8 cellular contexts compared by ENCODE assay signal in the genomic region with DNA sequence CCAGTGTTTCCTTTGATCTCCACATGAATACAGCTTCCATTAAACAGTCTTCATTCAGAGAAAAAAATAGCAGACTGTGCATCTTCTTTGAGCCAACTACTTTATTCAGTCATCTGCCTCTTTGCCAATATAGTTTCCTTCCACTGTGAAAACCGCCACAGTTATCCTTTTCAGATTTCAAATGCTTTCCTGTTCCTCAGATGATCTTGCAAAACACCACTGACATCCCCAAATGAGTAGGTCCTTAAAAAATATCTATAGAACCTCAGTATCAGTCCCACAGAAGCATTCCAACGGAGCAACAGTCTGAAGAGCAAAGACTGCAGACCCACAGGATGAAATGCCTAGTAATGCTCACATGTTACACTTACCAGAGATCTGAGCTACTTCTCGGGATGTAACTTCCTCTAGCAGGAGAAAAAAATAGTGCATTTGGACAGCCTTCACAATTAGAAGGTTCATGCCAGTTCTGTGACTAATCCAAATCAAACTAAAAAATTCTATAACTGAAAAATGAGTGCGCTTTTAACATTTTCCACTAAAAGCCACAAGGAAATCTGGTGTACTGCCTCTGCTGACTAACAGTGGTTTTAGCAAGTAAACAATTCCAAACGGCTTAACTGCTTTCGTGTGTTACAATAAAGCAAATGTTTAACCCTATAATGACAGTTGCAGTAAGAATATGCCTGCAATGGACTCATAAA. TPM values are rescaled to one million over a fixed set of nuclear protein-coding genes. Genes with fewer than 3 reads are reported as not detected.
DNase-seq lines count a peak whose midpoint lies in the region; ATAC-seq and TF ChIP-seq lines count a peak whose summit lies in the region.

A gene (minus strand): TSS at position 380 of the 704 bp plus-strand sequence. CDS start 1,458 bp downstream, outside the sequence.

- H3K27ac Mint-ChIP-seq in CD4-positive, CD25-positive, alpha-beta regulatory T cell, result peak within 1 kb of the TSS; percentile 55 to 82 (median 67)
- peak within 1 kb of the TSS; percentile 97 for H3K27ac Mint-ChIP-seq in activated naive CD8-positive, alpha-beta T cell treated with anti-CD3 and anti-CD28 coated beads, Interleukin-2, amount 50 U/mL, for 24 hours

- ATAC-seq in CD4-positive, CD25-positive, alpha-beta regulatory T cell (ENCODE audit: low read depth in 2 of 2), result peak; percentile 18 to 29
- ATAC-seq in GM19452 (IDR thresholded peaks at IDR 0.05; ENCODE audit: unreplicated experiment) (peak; percentile 33), Right ventricle myocardium inferior (peak; percentile 75), omental fat pad (ENCODE audit: low FRiP score) (peak; percentile 72)
- ATAC-seq in activated naive CD8-positive, alpha-beta T cell treated with anti-CD3 and anti-CD28 coated beads, Interleukin-2, amount 50 U/mL, for 24 hours, result peak; percentile 78

- H3K36me3 ChIP-seq in CD4-positive, CD25-positive, alpha-beta regulatory T cell (ENCODE audit: control insufficient read depth, insufficient read depth, low read length), result no peaks in the 10 kb centered on the region

- H3K27ac ChIP-seq in CD4-positive, CD25-positive, alpha-beta regulatory T cell (ENCODE audit: insufficient read depth, low read length, poor library complexity, severe bottlenecking), result peak within 1 kb of the TSS; percentile 76

- H3K27me3 Mint-ChIP-seq in CD4-positive, CD25-positive, alpha-beta regulatory T cell, result no peaks in the 10 kb centered on the region
- H3K27me3 Mint-ChIP-seq in activated naive CD8-positive, alpha-beta T cell treated with anti-CD3 and anti-CD28 coated beads, Interleukin-2, amount 50 U/mL, for 24 hours, result no peaks in the 10 kb centered on the region

- H3K4me3 ChIP-seq in CD4-positive, CD25-positive, alpha-beta regulatory T cell (ENCODE audit: low read depth, low read length), result peak within 1 kb of the TSS; percentile 75

- peak within 1 kb of the TSS; percentile 48 to 83 (median 68) for H3K4me3 Mint-ChIP-seq in CD4-positive, CD25-positive, alpha-beta regulatory T cell
- H3K4me3 Mint-ChIP-seq in activated naive CD8-positive, alpha-beta T cell treated with anti-CD3 and anti-CD28 coated beads, Interleukin-2, amount 50 U/mL, for 24 hours, result peak within 1 kb of the TSS; percentile 80

- no peak for TF ChIP-seq CTCF in omental fat pad (IDR thresholded peaks at IDR 0.05)

- H3K9me3 ChIP-seq in CD4-positive, CD25-positive, alpha-beta regulatory T cell (ENCODE audit: control insufficient read depth in 2 of 2, low read length in 2 of 2), result no peaks in the 10 kb centered on the region

- H3K4me1 ChIP-seq in CD4-positive, CD25-positive, alpha-beta regulatory T cell (ENCODE audit: control insufficient read depth, insufficient read depth, low read length, poor library complexity, severe bottlenecking), result peaks cover 68% of the 10 kb centered on the region

- no peaks in the 10 kb centered on the region for H3K9me3 Mint-ChIP-seq in CD4-positive, CD25-positive, alpha-beta regulatory T cell
- H3K9me3 Mint-ChIP-seq in activated naive CD8-positive, alpha-beta T cell treated with anti-CD3 and anti-CD28 coated beads, Interleukin-2, amount 50 U/mL, for 24 hours, result peaks cover 5% of the 10 kb centered on the region

- H3K4me1 Mint-ChIP-seq in CD4-positive, CD25-positive, alpha-beta regulatory T cell, result peaks cover 58 to 85% (median 77%) of the 10 kb centered on the region in 4 donors
- H3K4me1 Mint-ChIP-seq in activated naive CD8-positive, alpha-beta T cell treated with anti-CD3 and anti-CD28 coated beads, Interleukin-2, amount 50 U/mL, for 24 hours, result peaks cover 92% of the 10 kb centered on the region

- H3K36me3 Mint-ChIP-seq in CD4-positive, CD25-positive, alpha-beta regulatory T cell, result peaks cover 6% of the 10 kb centered on the region
- H3K36me3 Mint-ChIP-seq in activated naive CD8-positive, alpha-beta T cell treated with anti-CD3 and anti-CD28 coated beads, Interleukin-2, amount 50 U/mL, for 24 hours (ENCODE audit: low read depth), result peaks cover 18% of the 10 kb centered on the region

- intact Hi-C loops in Right ventricle myocardium inferior (cut with DNase I), result no loop called here

- peak in 1 of 3 donors; percentile 46 for DNase-seq in CD4-positive, CD25-positive, alpha-beta regulatory T cell
- DNase-seq in NCI-H226 (peak; percentile 89), Right ventricle myocardium inferior (ENCODE audit: missing footprints) (no peak), omental fat pad (ENCODE audit: low spot score) (no peak), NCI-H2171 treated with DMSO at 0.1 percent for 48 hours (lab: John Stamatoyannopoulos, UW) (no peak), NCI-H146 (lab: John Stamatoyannopoulos, UW) (no peak)
- no peak for DNase-seq in activated naive CD8-positive, alpha-beta T cell treated with anti-CD3 and anti-CD28 coated beads, Interleukin-2, amount 50 U/mL, for 24 hours

- no peaks in the 10 kb centered on the region for H3K27me3 ChIP-seq in CD4-positive, CD25-positive, alpha-beta regulatory T cell (ENCODE audit: control insufficient read depth, insufficient read depth, low read length)

RNA-seq across cellular contexts. Expression of the gene that starts here (rescaled TPM):
- 77.1 TPM for total RNA-seq in CD4-positive, CD25-positive, alpha-beta regulatory T cell
- polyA plus RNA-seq in CD4-positive, CD25-positive, alpha-beta regulatory T cell, result 10 to 100 TPM in 1 of 4 donors, 1 to 10 TPM in 3; 6.9 to 10.7 (median 8.5) TPM
- 23.6 TPM for total RNA-seq in Right ventricle myocardium inferior
- total RNA-seq in omental fat pad, result 100 to 1,000 TPM in 1 of 4 donors, 10 to 100 TPM in 3; 47.6 to 197 (median 59.5) TPM

Comparison
In these comparisons a context has a peak if more than half of its experiments do, and no peak if none do; other contexts are left out.
1. ATAC-seq: peak in every context shown above with its lines; median percentile 78 in activated naive CD8-positive, alpha-beta T cell treated with anti-CD3 and anti-CD28 coated beads, Interleukin-2, amount 50 U/mL, for 24 hours; 75 in Right ventricle myocardium inferior; 72 in omental fat pad; 33 in GM19452; 24 in CD4-positive, CD25-positive, alpha-beta regulatory T cell.